7 cellular contexts compared by ENCODE assay signal in the genomic region with DNA sequence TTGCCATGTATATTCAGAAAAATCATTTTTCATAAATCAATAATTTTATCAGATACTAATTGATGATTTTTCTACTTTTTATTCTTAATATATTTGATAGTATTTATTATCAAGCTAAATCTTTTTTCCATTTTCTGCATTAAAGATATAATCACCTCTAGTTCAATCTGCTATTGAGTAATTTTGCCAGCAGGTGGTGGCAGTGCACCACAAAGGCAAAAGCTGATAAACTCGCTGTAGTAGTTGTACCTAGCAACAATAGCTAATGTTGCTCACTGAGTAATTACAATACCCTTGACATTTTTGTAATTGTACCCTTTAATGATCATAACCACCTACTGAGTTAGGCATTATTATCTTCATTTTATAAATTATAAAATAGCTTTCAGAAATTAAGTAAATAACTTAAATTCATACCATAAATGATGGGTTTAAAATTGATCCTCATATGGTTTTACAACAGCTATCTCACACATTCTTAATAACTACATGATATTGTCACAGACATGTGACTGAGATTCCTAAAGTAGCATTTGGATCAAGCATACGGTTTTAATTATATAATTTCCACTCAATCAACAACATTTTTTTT. TPM values are rescaled to one million over a fixed set of nuclear protein-coding genes. Genes with fewer than 3 reads are reported as not detected.
DNase-seq lines count a peak whose midpoint lies in the region; ATAC-seq, FAIRE-seq and TF ChIP-seq lines count a peak whose summit lies in the region.

No MANE protein-coding gene starts in this region.

- no peak overlapping the region for H2AFZ ChIP-seq in PC-9
- no peak overlapping the region for H2AFZ ChIP-seq in K562 (ENCODE audit: low read depth, low read length)
- H2AFZ ChIP-seq in keratinocyte (ENCODE audit: control insufficient read depth, low read length), result no peak overlapping the region

- no peaks in the 10 kb centered on the region for H3K36me3 ChIP-seq in PC-9 (ENCODE audit: low read depth)
- peaks cover 41% of the 10 kb centered on the region for H3K36me3 ChIP-seq in K562 (ENCODE audit: control insufficient read depth, insufficient read depth, low read length)
- no peaks in the 10 kb centered on the region for H3K36me3 ChIP-seq in keratinocyte (ENCODE audit: control insufficient read depth in 2 of 2, extremely low read depth in 1 of 2, insufficient read depth in 2 of 2, low read length in 2 of 2)

- no TSS peak for BruUV-seq in PC-9 (replicated peaks; lab: Mats Ljungman, UMichigan)
- BruUV-seq in K562 (replicated peaks; lab: Mats Ljungman, UMichigan), result no TSS peak

- WGBS in K562 (ENCODE audit: insufficient coverage, low coverage, missing lambda C conversion rate), result 36% methylated on average over 2 of the region's 2 CpGs

- in situ Hi-C loops in KBM-7 (cut with MboI; ENCODE audit: low pct_unique_long_range_greater_than_20kb, low sequenced_read_pairs), result no loop called here
- in situ Hi-C loops in K562 (cut with MboI), result loop anchor here (5.0 to 25.0 kb wide), 3 partner anchors 82 to 1912 kb away; no protein-coding TSS in a partner anchor

- TF ChIP-seq CTCF in GM12873 (IDR thresholded peaks at IDR 0.05; ENCODE audit: insufficient read depth, low read depth, low read length, missing control alignments), result peak; percentile 64
- peak; percentile 82 for TF ChIP-seq CTCF in PC-9 (conservative IDR thresholded peaks at IDR 0.05)
- peak; percentile 71 to 97 (median 84) for TF ChIP-seq CTCF in K562 (IDR thresholded peaks at IDR 0.05 in 2 of 3, conservative IDR thresholded peaks at IDR 0.05 in 1 of 3; ENCODE audit: insufficient read depth in 2 of 3, low read depth in 1 of 3, low read length in 3 of 3)
- TF ChIP-seq CTCF in keratinocyte (optimal IDR thresholded peaks at IDR 0.05 in 1 of 3, IDR thresholded peaks at IDR 0.05 in 1 of 3, conservative IDR thresholded peaks at IDR 0.05 in 1 of 3; ENCODE audit: extremely low read depth in 1 of 3, insufficient read depth in 2 of 3, low read length in 3 of 3), result peak; percentile 58 to 68 (median 58)

- intact Hi-C loops in PC-9 (cut with micrococcal nuclease; ENCODE audit: unreplicated experiment), result loop anchor here (1.0 to 10.0 kb wide), 5 partner anchors 47 to 1013 kb away; a partner anchor contains a TSS
- intact Hi-C loops in K562 (cut with micrococcal nuclease), result loop anchor here (1.0 to 10.0 kb wide), 6 partner anchors 80 to 1012 kb away; no protein-coding TSS in a partner anchor

- H3K4me2 ChIP-seq in PC-9 (no peak overlapping the region), K562 (ENCODE audit: insufficient read depth, low read length) (no peak overlapping the region), keratinocyte (ENCODE audit: control insufficient read depth, extremely low read depth, insufficient read depth, low read depth, low read length) (no peak overlapping the region)

- no peak for TF ChIP-seq POLR2A in K562 (conservative IDR thresholded peaks at IDR 0.05)

- FAIRE-seq in K562 (lab: Jason Lieb, UNC) (peak; percentile 49), keratinocyte (lab: Jason Lieb, UNC) (peak; percentile 29)

- TF ChIP-seq EP300 in K562 (IDR thresholded peaks at IDR 0.05; ENCODE audit: low read length), result no peak

- DNase-seq in GOT3 (lab: John Stamatoyannopoulos, UW), result peak; percentile 4
- DNase-seq in KBM-7, result peak; percentile 66
- peak in 1 of 2 experiments; percentile 40 for DNase-seq in PC-9
- DNase-seq in K562 (ENCODE audit: extremely low read depth in 1 of 4, low spot score in 3 of 4), result peak; percentile 45 to 77 (median 56)
- DNase-seq in keratinocyte (ENCODE audit: low read depth, low spot score), result no peak
- peak; percentile 32 for DNase-seq in stimulated activated CD4-positive, alpha-beta T cell treated with anti-CD3 and anti-CD28 coated beads, Interleukin-4, amount 100 ng/mL, for 24 hours

- no peaks in the 10 kb centered on the region for H3K9me1 ChIP-seq in K562 (ENCODE audit: control insufficient read depth, insufficient read depth, low read length)
- no peaks in the 10 kb centered on the region for H3K9me1 ChIP-seq in keratinocyte (ENCODE audit: control insufficient read depth, extremely low read depth, insufficient read depth, low read length)

- CTCF ChIA-PET in PC-9 (lab: Charles Lee), result interaction anchor here (0.5 to 1.3 kb wide), 6 partner anchors 45 to 99 kb away, joined by 3 to 13 read pairs (median 3); no protein-coding TSS in a partner anchor
- CTCF ChIA-PET in K562 (lab: Yijun Ruan, JAX; ENCODE audit: low intra/inter-chr PET ratio), result interaction anchor here (0.7 to 9.7 kb wide), 7 partner anchors 11 to 1572 kb away, joined by 3 to 320 read pairs (median 3); no protein-coding TSS in a partner anchor

- H3K27ac ChIP-seq in PC-9, result no peak overlapping the region
- no peak overlapping the region for H3K27ac ChIP-seq in K562 (ENCODE audit: extremely low read depth, low read depth, low read length)
- H3K27ac ChIP-seq in keratinocyte (ENCODE audit: control insufficient read depth, insufficient read depth, low read length), result no peak overlapping the region

- dilution Hi-C loops in keratinocyte (cut with MboI; ENCODE audit: extremely low pct_ligation_motif_present, low sequenced_read_pairs), result no loop called here

- H3K9me2 ChIP-seq in PC-9 (ENCODE audit: insufficient read depth), result no peaks in the 10 kb centered on the region

- H3F3A ChIP-seq in PC-9 (ENCODE audit: insufficient read depth, low read depth), result no peaks in the 10 kb centered on the region

- H3K79me2 ChIP-seq in PC-9 (ENCODE audit: low read depth) (no peaks in the 10 kb centered on the region), K562 (ENCODE audit: control insufficient read depth, insufficient read depth, low read length) (no peaks in the 10 kb centered on the region), keratinocyte (ENCODE audit: control insufficient read depth, insufficient read depth, low read length) (no peaks in the 10 kb centered on the region)

- H3K27me3 ChIP-seq in PC-9 (ENCODE audit: insufficient read depth, low read depth), result no peaks in the 10 kb centered on the region
- H3K27me3 ChIP-seq in K562 (ENCODE audit: control insufficient read depth in 2 of 2, insufficient read depth in 2 of 2, low read length in 2 of 2), result no peaks in the 10 kb centered on the region
- H3K27me3 ChIP-seq in keratinocyte (ENCODE audit: control insufficient read depth, extremely low read depth, insufficient read depth, low read length), result no peaks in the 10 kb centered on the region

- ATAC-seq in K562, result peak; percentile 87

- H4K20me1 ChIP-seq in PC-9 (ENCODE audit: insufficient read depth) (no peaks in the 10 kb centered on the region), K562 (replicated peaks; ENCODE audit: control insufficient read depth, insufficient read depth, low read length) (no peaks in the 10 kb centered on the region), keratinocyte (ENCODE audit: control insufficient read depth, extremely low read depth, insufficient read depth, low read length) (no peaks in the 10 kb centered on the region)

- POLR2A ChIA-PET in PC-9 (lab: Charles Lee; ENCODE audit: unreplicated experiment), result no interaction called here
- POLR2A ChIA-PET in K562 (lab: Yijun Ruan, JAX), result interaction anchor here (1.0 kb wide), 1 partner anchor 75 kb away, joined by 4 read pairs; no protein-coding TSS in a partner anchor

- peak; percentile 99 to 100 for TF ChIP-seq RAD21 in K562 (CRISPR knock-in tag; conservative IDR thresholded peaks at IDR 0.05 in 1 of 2, IDR thresholded peaks at IDR 0.05 in 1 of 2)

- no peak overlapping the region for H3K4me3 ChIP-seq in PC-9
- no peak overlapping the region for H3K4me3 ChIP-seq in K562
- H3K4me3 ChIP-seq in keratinocyte (ENCODE audit: control insufficient read depth in 2 of 3, extremely low read depth in 1 of 3, insufficient read depth in 2 of 3, low read depth in 1 of 3, low read length in 3 of 3), result no peak overlapping the region

- H3K4me1 ChIP-seq in PC-9 (replicated peaks; ENCODE audit: insufficient read depth) (no peaks in the 10 kb centered on the region), K562 (replicated peaks in 1 of 2; ENCODE audit: control insufficient read depth in 2 of 2, insufficient read depth in 2 of 2, low read length in 2 of 2) (peaks cover 0 to 12% of the 10 kb centered on the region in 2 experiments; a peak in 3 of 5 replicates), keratinocyte (ENCODE audit: control insufficient read depth, extremely low read depth, insufficient read depth, low read length) (no peaks in the 10 kb centered on the region)

- H3K9ac ChIP-seq in K562 (ENCODE audit: insufficient read depth in 1 of 2, low read depth in 2 of 2, low read length in 2 of 2) (no peak overlapping the region), keratinocyte (ENCODE audit: control insufficient read depth, extremely low read depth, insufficient read depth, low read length) (no peak overlapping the region)

- no peaks in the 10 kb centered on the region for H3K9me3 ChIP-seq in PC-9 (ENCODE audit: insufficient read depth, low read depth)
- H3K9me3 ChIP-seq in K562 (replicated peaks; ENCODE audit: control insufficient read depth, insufficient read depth, low read depth, low read length), result no peaks in the 10 kb centered on the region
- H3K9me3 ChIP-seq in keratinocyte (ENCODE audit: control insufficient read depth, low read depth, low read length), result no peaks in the 10 kb centered on the region

RNA-seq across cellular contexts. Expression of a gene that starts 52.0 kb away (rescaled TPM):
- 0.48 TPM in 1 of 2 replicates, not detected in the other for total RNA-seq in PC-9 (2021)
- not detected in 2 replicates for total RNA-seq in K562 (2011; cell fraction: chromatin; rRNA removed; ENCODE audit: low replicate concordance)
- under 0.01 TPM in 1 of 2 replicates, not detected in the other for total RNA-seq in K562 (2011; cell fraction: nucleolus; rRNA removed)
- not detected in 2 replicates for total RNA-seq in K562 (2011; cell fraction: nucleoplasm; rRNA removed)
- total RNA-seq in K562 (2014; rRNA removed), result not detected in 2 replicates
- total RNA-seq in K562 (2014; rRNA removed; fragmentation: Illumina TruSeq; extraction: Trizol), result 0.06 TPM in 1 of 2 replicates, not detected in the other
- 0.04 and 0.15 TPM in 2 replicates for total RNA-seq in K562 (2015; rRNA removed; fragmentation: Illumina TruSeq; extraction: Trizol)
- 0.27 TPM in 1 of 2 replicates, not detected in the other for total RNA-seq in K562 (2021)
- 0.03 TPM in 1 of 2 replicates, not detected in the other for polyA plus RNA-seq in K562 (2011; rRNA removed)
- polyA plus RNA-seq in K562 (2011; cell fraction: cytosol; rRNA removed), result 0.07 TPM in 1 of 2 replicates, not detected in the other
- polyA plus RNA-seq in K562 (2011; cell fraction: nucleus; rRNA removed), result not detected in 2 replicates
- polyA plus RNA-seq in K562 (2012), result 0.03 and 0.07 TPM in 2 replicates
- polyA plus RNA-seq in K562 (2014; fragmentation: Illumina TruSeq; extraction: Trizol), result 0.06 TPM in 1 of 2 replicates, not detected in the other
- not detected for polyA plus RNA-seq in K562 (2014; fragmentation: Nextera tagmentation; extraction: Ambion mirVana)
- polyA plus RNA-seq in K562 (2014; rRNA removed), result 0.04 and 0.05 TPM in 2 replicates
- polyA minus RNA-seq in K562 (2011; rRNA and poly(A)+ RNA removed), result 0.06 TPM in 1 of 2 replicates, not detected in the other
- polyA minus RNA-seq in K562 (2011; cell fraction: cytosol; rRNA and poly(A)+ RNA removed), result not detected in 2 replicates
- 0.11 TPM in 1 of 2 replicates, not detected in the other for polyA minus RNA-seq in K562 (2011; cell fraction: nucleus; rRNA and poly(A)+ RNA removed)
- 2.3 to 3.2 TPM (median 2.5 TPM) in 3 replicates for polyA plus RNA-seq in keratinocyte
- polyA plus RNA-seq in keratinocyte (2011; ENCODE audit: low read depth), result 0.50 TPM
- 1.8 and 2.7 TPM in 2 replicates for polyA plus RNA-seq in keratinocyte (2011; cell fraction: cytosol; rRNA removed)
- polyA plus RNA-seq in keratinocyte (2011; cell fraction: nucleus; rRNA removed), result 2.2 and 2.3 TPM in 2 replicates
- polyA plus RNA-seq in keratinocyte (2012; ENCODE audit: low replicate concordance), result 0.41 and 1.3 TPM in 2 replicates
- 1.6 to 5.1 TPM (median 3.6 TPM) in 3 replicates for polyA minus RNA-seq in keratinocyte
- polyA minus RNA-seq in keratinocyte (2011; cell fraction: cytosol; rRNA and poly(A)+ RNA removed), result 2.5 TPM
- 3.3 and 4.9 TPM in 2 replicates for polyA minus RNA-seq in keratinocyte (2011; cell fraction: nucleus; rRNA and poly(A)+ RNA removed)

RNA-seq across cellular contexts. Expression of a gene that starts 54.2 kb away (rescaled TPM):
- total RNA-seq in PC-9 (2021) (35.5 and 65.7 TPM in 2 replicates), K562 (2014; rRNA removed) (35.4 and 53.5 TPM in 2 replicates), K562 (2014; rRNA removed; fragmentation: Illumina TruSeq; extraction: Trizol) (100 and 145 TPM in 2 replicates), K562 (2015; rRNA removed; fragmentation: Illumina TruSeq; extraction: Trizol) (54.3 and 58.1 TPM in 2 replicates), K562 (2021) (74.7 and 83.0 TPM in 2 replicates)
- total RNA-seq in K562 (2011; cell fraction: chromatin; rRNA removed; ENCODE audit: low replicate concordance), result 87.5 and 177 TPM in 2 replicates
- 61.4 and 81.3 TPM in 2 replicates for total RNA-seq in K562 (2011; cell fraction: nucleolus; rRNA removed)
- total RNA-seq in K562 (2011; cell fraction: nucleoplasm; rRNA removed), result 135 and 144 TPM in 2 replicates
- polyA plus RNA-seq in K562 (2011; rRNA removed) (179 and 1,046 TPM in 2 replicates), K562 (2014; fragmentation: Illumina TruSeq; extraction: Trizol) (104 TPM in 2 replicates), K562 (2014; fragmentation: Nextera tagmentation; extraction: Ambion mirVana) (100 to 1,000 TPM; 179 to 219 TPM), K562 (2014; rRNA removed) (61.8 and 76.3 TPM in 2 replicates), keratinocyte (0.82 to 1.1 TPM (median 1.1 TPM) in 3 replicates)
- 33.6 and 424 TPM in 2 replicates for polyA plus RNA-seq in K562 (2011; cell fraction: cytosol; rRNA removed)
- 32.9 and 293 TPM in 2 replicates for polyA plus RNA-seq in K562 (2011; cell fraction: nucleus; rRNA removed)
- 51.0 and 52.7 TPM in 2 replicates for polyA plus RNA-seq in K562 (2012)
- 205 and 989 TPM in 2 replicates for polyA minus RNA-seq in K562 (2011; rRNA and poly(A)+ RNA removed)
- 60.0 and 237 TPM in 2 replicates for polyA minus RNA-seq in K562 (2011; cell fraction: cytosol; rRNA and poly(A)+ RNA removed)
- polyA minus RNA-seq in K562 (2011; cell fraction: nucleus; rRNA and poly(A)+ RNA removed), result 74.2 and 485 TPM in 2 replicates
- polyA plus RNA-seq in keratinocyte (2011; ENCODE audit: low read depth), result 1.4 TPM
- polyA plus RNA-seq in keratinocyte (2011; cell fraction: cytosol; rRNA removed), result 0.52 and 0.69 TPM in 2 replicates
- 2.7 and 3.1 TPM in 2 replicates for polyA plus RNA-seq in keratinocyte (2011; cell fraction: nucleus; rRNA removed)
- polyA plus RNA-seq in keratinocyte (2012; ENCODE audit: low replicate concordance), result 0.42 and 0.83 TPM in 2 replicates
- 0.30 to 1.6 TPM (median 1.5 TPM) in 3 replicates for polyA minus RNA-seq in keratinocyte
- not detected for polyA minus RNA-seq in keratinocyte (2011; cell fraction: cytosol; rRNA and poly(A)+ RNA removed)
- polyA minus RNA-seq in keratinocyte (2011; cell fraction: nucleus; rRNA and poly(A)+ RNA removed), result 2.2 and 4.0 TPM in 2 replicates
